7 cellular contexts compared by ENCODE assay signal in the genomic region with DNA sequence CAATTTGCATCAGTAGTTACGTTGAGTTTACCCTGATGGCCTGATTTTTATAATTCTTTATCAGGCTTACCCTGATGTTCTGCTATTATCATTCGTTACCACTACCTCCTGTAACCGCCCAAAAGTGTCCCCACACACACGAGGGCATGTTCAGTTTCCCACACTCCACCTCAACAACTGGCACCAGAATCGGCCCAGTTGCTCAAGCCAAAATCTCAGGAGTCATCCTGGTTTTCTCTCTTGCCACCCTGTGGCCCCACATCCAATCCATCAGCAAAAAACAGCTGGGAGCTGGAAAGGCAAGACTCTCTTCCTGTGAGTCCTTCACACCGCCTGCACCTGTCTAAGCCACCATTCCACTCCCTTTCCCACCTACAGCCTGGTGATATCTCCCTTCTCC.
DNase-seq lines count a peak whose midpoint lies in the region; ATAC-seq and TF ChIP-seq lines count a peak whose summit lies in the region.

No MANE protein-coding gene starts in this region.

- ATAC-seq in psoas muscle: peak in 2 of 4 donors; percentile 28 to 29
- no peak for ATAC-seq in GM21786 (IDR thresholded peaks at IDR 0.05; ENCODE audit: unreplicated experiment)

- no peak for TF ChIP-seq CTCF in GM12864 (IDR thresholded peaks at IDR 0.05; ENCODE audit: low read depth, low read length, missing control alignments)
- no peak for TF ChIP-seq CTCF in fibroblast of the aortic adventitia (IDR thresholded peaks at IDR 0.05; ENCODE audit: insufficient read depth, low read length)
- no peak for TF ChIP-seq CTCF in psoas muscle (IDR thresholded peaks at IDR 0.05)

- H3K9me3 ChIP-seq in SK-N-MC (ENCODE audit: low read depth, low read length): no peaks in the 10 kb centered on the region
- no peaks in the 10 kb centered on the region for H3K9me3 ChIP-seq in psoas muscle

- peak overlapping the region; percentile 90 for H3K9ac ChIP-seq in SK-N-MC (ENCODE audit: insufficient read length)

- H3K27me3 ChIP-seq in psoas muscle (ENCODE audit: insufficient read depth in 3 of 3, low read length in 2 of 3): no peaks in the 10 kb centered on the region

- H3K4me1 ChIP-seq in psoas muscle: peaks cover 3% of the 10 kb centered on the region

- H3K36me3 ChIP-seq in SK-N-MC (ENCODE audit: insufficient read depth, low read length) (no peaks in the 10 kb centered on the region), psoas muscle (ENCODE audit: insufficient read depth in 1 of 2, low read depth in 1 of 2) (no peaks in the 10 kb centered on the region)

- DNase-seq in GM12864 (ENCODE audit: low read depth) (no peak), SK-N-MC (ENCODE audit: low read depth, low spot score) (no peak), fibroblast of the aortic adventitia (ENCODE audit: low read depth) (no peak), psoas muscle (no peak), foreskin melanocyte (no peak)
- no peak for DNase-seq in activated CD4-positive, CD25-positive, alpha-beta regulatory T cell treated with anti-CD3 and anti-CD28 coated beads, Interleukin-2, amount 50 U/mL, for 72 hours

- 55 to 65% (median 56%) methylated on average over 6 of the region's 6 CpGs for WGBS in psoas muscle, 3 donors

- H3K4me3 ChIP-seq in GM12864 (ENCODE audit: low read depth, low read length) (peak overlapping the region; percentile 72; the same call in 1 of the 2 replicates), SK-N-MC (peak overlapping the region; percentile 89), fibroblast of the aortic adventitia (ENCODE audit: low read depth, low read length) (peak overlapping the region; percentile 81), psoas muscle (peak overlapping the region; percentile 78)

- intact Hi-C loops in psoas muscle (cut with DNase I): no loop called here

- H3K27ac ChIP-seq in SK-N-MC (no peak overlapping the region), psoas muscle (peak overlapping the region; percentile 88)
